Comparison of ENCODE assay signal across 14 cellular contexts in genomic region chr20:57743450-57744095, GRCh38.
"Had no signal": no experiment of that assay in that cellular context is flagged by ENCODE, and none has a peak within 500 bp of the region (broad histone marks: within the 10 kb centered on the region; RNA-seq: fewer than 3 reads in every experiment).

No MANE protein-coding gene starts in this region.

- H3K27ac ChIP-seq: foreskin keratinocyte, lower lobe of right lung, ovary, suprapubic skin, upper lobe of right lung had no signal

- DNase-seq: activated CD4-positive, alpha-beta T cell treated with anti-CD3 and anti-CD28 coated beads, Interleukin-2, amount 50 U/mL, for 1 hour; activated CD8-positive, alpha-beta memory T cell treated with anti-CD3 and anti-CD28 coated beads for 24 hours; activated naive CD4-positive, alpha-beta T cell; activated naive CD8-positive, alpha-beta T cell treated with anti-CD3 and anti-CD28 coated beads, Interleukin-2, amount 10 ng/mL, durations not matched to agents 7 days and 5 days; cortex of kidney; effector memory CD4-positive, alpha-beta T cell; foreskin keratinocyte; left cardiac atrium; lower lobe of right lung; ovary; stimulated activated CD4-positive, alpha-beta T cell treated with anti-CD3 and anti-CD28 coated beads, Interleukin-15, amount 100 ng/mL, for 24 hours; stimulated activated CD4-positive, alpha-beta T cell treated with anti-CD3 and anti-CD28 coated beads, Interleukin-4, amount 100 ng/mL, for 24 hours; upper lobe of right lung had no signal

- H3K4me3 ChIP-seq: lower lobe of right lung, ovary, suprapubic skin, upper lobe of right lung had no signal

- H3K9me3 ChIP-seq: lower lobe of right lung, ovary, suprapubic skin, upper lobe of right lung had no signal

- H3K27me3 ChIP-seq: foreskin keratinocyte, ovary, suprapubic skin, upper lobe of right lung had no signal

- ATAC-seq: foreskin keratinocyte, left cardiac atrium, lower lobe of right lung, upper lobe of right lung had no signal

- H3K4me1 ChIP-seq: foreskin keratinocyte had no signal

- H3K36me3 ChIP-seq: lower lobe of right lung, ovary, suprapubic skin, upper lobe of right lung had no signal
